Comparison of ENCODE assay signal across 1 cellular context in genomic region chr6:43450699-43451131, GRCh38.
A peak's percentile ranks its signal among the peaks of the same experiment; 100 is the strongest.
TF ChIP-seq lines count a peak whose summit lies in the region.

No MANE protein-coding gene starts in this region.

TF ChIP-seq in HepG2, 621 proteins besides CTCF, POLR2A, EP300 and RAD21:
- TF ChIP-seq ZNF768 (CRISPR knock-in tag; IDR thresholded peaks at IDR 0.05) (0 out of 2 replicates have a peak, but pooled peaks have one; percentile 23), ZNF776 (CRISPR knock-in tag; IDR thresholded peaks at IDR 0.05) (no peak), SYNCRIP (IDR thresholded peaks at IDR 0.05; ENCODE audit: insufficient read depth, low read depth, low read length) (no peak), ZNF234 (CRISPR knock-in tag; conservative IDR thresholded peaks at IDR 0.05) (no peak), ZNF576 (CRISPR knock-in tag; IDR thresholded peaks at IDR 0.05) (no peak), AGO2 (optimal IDR thresholded peaks at IDR 0.05; ENCODE audit: low read depth, low read length) (peak; percentile 81)
